In the genomic region with DNA sequence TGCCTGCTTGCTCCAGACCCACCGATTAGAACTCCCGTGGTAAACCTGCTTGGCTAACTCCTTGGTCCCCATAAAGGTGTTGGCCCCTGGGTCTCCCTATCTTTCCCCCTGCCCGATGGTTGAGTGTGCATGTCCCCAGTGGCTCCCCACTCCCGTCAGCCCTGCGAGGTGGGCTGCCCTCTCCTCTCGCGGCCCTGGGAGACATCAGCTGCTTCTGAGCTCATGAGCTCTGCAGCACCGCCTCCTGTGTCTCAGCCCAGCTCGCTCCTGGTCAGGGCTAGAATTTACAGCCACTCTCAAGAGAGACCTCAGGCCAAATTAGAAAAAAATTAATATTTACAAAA, we compare ENCODE assay signal across 18 cellular contexts. TPM values are rescaled to one million over a fixed set of nuclear protein-coding genes. Genes with fewer than 3 reads are reported as not detected.
"Had no signal": no experiment of that assay in that cellular context is flagged by ENCODE, and none has a peak within 500 bp of the region (broad histone marks: within the 10 kb centered on the region; RNA-seq: fewer than 3 reads in every experiment).

No MANE protein-coding gene starts in this region.

- H3K27ac ChIP-seq: body of pancreas, pancreas, transverse colon had no signal

- ATAC-seq: activated T-cell treated with anti-CD3 and anti-CD28 coated beads, Interleukin-2, amount 50 U/mL, for 4 hours; body of pancreas; pancreas; stimulated activated naive CD8-positive, alpha-beta T cell treated with anti-CD3 and anti-CD28 coated beads, Interleukin-15, Interleukin-2, amounts not matched to agents 100 U/mL and 50 U/mL, for 24 hours; WTC11 had no signal

- H3K9me3 ChIP-seq: body of pancreas, pancreas, transverse colon had no signal

- H3K9me3 Mint-ChIP-seq: activated naive CD4-positive, alpha-beta T cell treated with anti-CD3 and anti-CD28 coated beads, Interleukin-2, amount 50 U/mL, for 24 hours; activated T-cell treated with anti-CD3 and anti-CD28 coated beads, Interleukin-2, amount 50 U/mL, for 4 hours; central memory CD8-positive, alpha-beta T cell; WTC11 had no signal

- H3K27me3 ChIP-seq: body of pancreas, pancreas, transverse colon had no signal

- DNase-seq: activated CD4-positive, alpha-beta memory T cell treated with anti-CD3 and anti-CD28 coated beads, Interleukin-2, amount 10 ng/mL, durations not matched to agents 7 days and 5 days; activated CD4-positive, alpha-beta T cell treated with anti-CD3 and anti-CD28 coated beads for 4 hours; activated effector memory CD4-positive, alpha-beta T cell treated with Interleukin-2 at 50 U/mL for 16 hours; activated T-cell treated with anti-CD3 and anti-CD28 coated beads, Interleukin-2, amount 50 U/mL, for 4 hours; body of pancreas; cortex of kidney; effector CD8-positive, alpha-beta T cell; pancreas; small intestine; stimulated activated CD4-positive, alpha-beta T cell treated with anti-CD3 and anti-CD28 coated beads, Interleukin-4, amount 100 ng/mL, for 4 hours; stimulated activated CD8-positive, alpha-beta memory T cell treated with anti-CD3 and anti-CD28 coated beads, Interleukin-4, amount 100 ng/mL, for 48 hours; stimulated activated naive CD8-positive, alpha-beta T cell treated with anti-CD3 and anti-CD28 coated beads, Interleukin-15, Interleukin-2, amounts not matched to agents 100 U/mL and 50 U/mL, for 24 hours; T-helper 2 cell; transverse colon had no signal

- H3K4me1 ChIP-seq: body of pancreas, pancreas had no signal

- H3K4me1 Mint-ChIP-seq: activated CD4-positive, alpha-beta memory T cell treated with anti-CD3 and anti-CD28 coated beads, Interleukin-2, amount 10 ng/mL, durations not matched to agents 7 days and 5 days; activated naive CD4-positive, alpha-beta T cell treated with anti-CD3 and anti-CD28 coated beads, Interleukin-2, amount 50 U/mL, for 24 hours; central memory CD8-positive, alpha-beta T cell had no signal

- H3K36me3 ChIP-seq: pancreas, transverse colon had no signal

- H3K36me3 Mint-ChIP-seq: activated naive CD4-positive, alpha-beta T cell treated with anti-CD3 and anti-CD28 coated beads, Interleukin-2, amount 50 U/mL, for 24 hours; WTC11 had no signal

- H3K4me3 ChIP-seq: body of pancreas, pancreas, transverse colon had no signal

- H3K27ac Mint-ChIP-seq: activated CD4-positive, alpha-beta memory T cell treated with anti-CD3 and anti-CD28 coated beads, Interleukin-2, amount 10 ng/mL, durations not matched to agents 7 days and 5 days; activated naive CD4-positive, alpha-beta T cell treated with anti-CD3 and anti-CD28 coated beads, Interleukin-2, amount 50 U/mL, for 24 hours; WTC11 had no signal

- H3K4me3 Mint-ChIP-seq: activated CD4-positive, alpha-beta memory T cell treated with anti-CD3 and anti-CD28 coated beads, Interleukin-2, amount 10 ng/mL, durations not matched to agents 7 days and 5 days; activated naive CD4-positive, alpha-beta T cell treated with anti-CD3 and anti-CD28 coated beads, Interleukin-2, amount 50 U/mL, for 24 hours; activated T-cell treated with anti-CD3 and anti-CD28 coated beads, Interleukin-2, amount 50 U/mL, for 4 hours; central memory CD8-positive, alpha-beta T cell; WTC11 had no signal

RNA-seq across cellular contexts. Expression of gene UMODL1, which starts 45.1 kb away (rescaled TPM):
- total RNA-seq: activated T-cell treated with anti-CD3 and anti-CD28 coated beads, Interleukin-2, amount 50 U/mL, for 4 hours; body of pancreas; kidney epithelial cell; WTC11 had no signal
